In the genomic region with DNA sequence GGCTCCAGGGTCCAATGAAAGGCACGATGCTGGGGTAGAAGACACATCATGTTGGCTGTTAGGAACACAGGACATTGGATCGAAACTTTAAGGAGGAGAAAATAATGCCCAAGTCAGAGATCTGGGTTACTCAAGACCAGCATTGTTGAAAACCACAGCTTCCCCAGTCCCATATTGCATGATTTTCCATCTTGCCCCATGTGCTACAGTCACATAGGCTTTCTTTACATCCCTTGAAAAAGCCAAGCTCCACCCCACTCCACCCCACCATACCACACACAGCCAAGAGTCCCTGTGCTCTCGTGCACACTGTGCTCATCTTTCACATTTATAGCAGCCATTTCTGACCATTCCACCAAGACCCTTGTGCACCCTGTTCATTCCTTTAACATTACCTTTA, we compare ENCODE assay signal across 1 cellular context.
TF ChIP-seq lines count a peak whose summit lies in the region.

No MANE protein-coding gene starts in this region.

TF ChIP-seq in IMR-90, 13 proteins besides CTCF, POLR2A, EP300 and RAD21 (continued from another document):
- TF ChIP-seq USF2 (IDR thresholded peaks at IDR 0.05; ENCODE audit: low read depth, low read length) (no peak), SMC3 (IDR thresholded peaks at IDR 0.05; ENCODE audit: low read depth, low read length) (no peak), CEBPB (IDR thresholded peaks at IDR 0.05; ENCODE audit: low read depth, low read length) (no peak)
